ENCODE assay signal across 16 cellular contexts in genomic region chr5:102901821-102902448, GRCh38.
DNase-seq lines count a peak whose midpoint lies in the region; TF ChIP-seq lines count a peak whose summit lies in the region.
"Had no signal": no experiment of that assay in that cellular context is flagged by ENCODE, and none has a peak within 500 bp of the region (broad histone marks: within the 10 kb centered on the region; RNA-seq: fewer than 3 reads in every experiment).

No MANE protein-coding gene starts in this region.

- H3K27me3 ChIP-seq in HAP-1 (ENCODE audit: low read depth): no peaks in the 10 kb centered on the region
- H3K27me3 ChIP-seq: sigmoid colon, SJCRH30, vagina had no signal

- BruUV-seq in Calu3 (replicated peaks; lab: Mats Ljungman, UMichigan): no TSS peak

- H3K9me3 ChIP-seq in HAP-1: no peaks in the 10 kb centered on the region
- H3K9me3 ChIP-seq: sigmoid colon, SJCRH30, vagina had no signal

- TF ChIP-seq CTCF in AG10803 (conservative IDR thresholded peaks at IDR 0.05; ENCODE audit: low read length) (no peak), foreskin fibroblast (IDR thresholded peaks at IDR 0.05; ENCODE audit: low read depth, low read length) (no peak), Calu3 (IDR thresholded peaks at IDR 0.05; ENCODE audit: unreplicated experiment) (no peak)

- in situ Hi-C loops in HAP-1 (cut with MboI; ENCODE audit: low sequenced_read_pairs): no loop called here

- no peak overlapping the region for H3K4me3 Mint-ChIP-seq in Calu3 (ENCODE audit: low read depth, unreplicated experiment)
- H3K4me3 Mint-ChIP-seq: CD8-positive, alpha-beta memory T cell; T-helper 2 cell treated with Interferon-gamma antibody and Interleukin-4, amounts not matched to agents 5 μg/mL and 100 μg/mL, for 36 hours had no signal

- H3K9me3 Mint-ChIP-seq in Calu3 (ENCODE audit: low read depth, unreplicated experiment): no peaks in the 10 kb centered on the region
- H3K9me3 Mint-ChIP-seq: T-helper 2 cell treated with Interferon-gamma antibody and Interleukin-4, amounts not matched to agents 5 μg/mL and 100 μg/mL, for 36 hours had no signal

- H3K27ac Mint-ChIP-seq in Calu3 (ENCODE audit: unreplicated experiment): no peak overlapping the region
- H3K27ac Mint-ChIP-seq: T-helper 2 cell treated with Interferon-gamma antibody and Interleukin-4, amounts not matched to agents 5 μg/mL and 100 μg/mL, for 36 hours had no signal

- no peaks in the 10 kb centered on the region for H3K36me3 ChIP-seq in HAP-1 (replicated peaks)
- H3K36me3 ChIP-seq: sigmoid colon, vagina had no signal

- no peak overlapping the region for H3K4me3 ChIP-seq in AG10803 (ENCODE audit: low read length)
- H3K4me3 ChIP-seq in HAP-1: no peak overlapping the region
- no peak overlapping the region for H3K4me3 ChIP-seq in foreskin fibroblast (ENCODE audit: low read depth in 1 of 2, low read length in 2 of 2)
- H3K4me3 ChIP-seq: sigmoid colon, SJCRH30, vagina had no signal

- H3K36me3 Mint-ChIP-seq in Calu3 (ENCODE audit: insufficient read depth, unreplicated experiment): no peaks in the 10 kb centered on the region

- intact Hi-C loops in Calu3 (cut with micrococcal nuclease; ENCODE audit: unreplicated experiment): no loop called here

- DNase-seq in AG10803 (ENCODE audit: low read depth) (peak; percentile 37), HAP-1 (ENCODE audit: low spot score in 2 of 2) (peak; percentile 66 to 94), RPMI7951 (ENCODE audit: low read depth) (peak; percentile 37), foreskin fibroblast (peak; percentile 6 to 39), NCI-H82 treated with DMSO at 0.1 percent for 48 hours (lab: John Stamatoyannopoulos, UW; ENCODE audit: unreplicated experiment) (no peak), NCI-H2081 treated with DMSO at 0.1 percent for 48 hours (lab: John Stamatoyannopoulos, UW) (no peak), Calu3 (no peak)
- DNase-seq in stimulated activated CD4-positive, alpha-beta T cell treated with anti-CD3 and anti-CD28 coated beads, Interleukin-2, amount 100 ng/mL, for 48 hours: no peak
- DNase-seq: amniotic stem cell; CD8-positive, alpha-beta memory T cell; NCI-H226; sigmoid colon; stimulated activated CD4-positive, alpha-beta T cell treated with anti-CD3 and anti-CD28 coated beads, Interleukin-1b, Interleukin-23, amount 100 ng/mL, for 48 hours had no signal

- peaks cover 17% of the 10 kb centered on the region for H3K4me1 ChIP-seq in HAP-1
- H3K4me1 ChIP-seq: vagina had no signal

- CTCF ChIA-PET in Calu3 (lab: Charles Lee): no interaction called here

- H3K4me1 Mint-ChIP-seq in Calu3 (ENCODE audit: low read depth, unreplicated experiment): peaks cover 10% of the 10 kb centered on the region

- no peaks in the 10 kb centered on the region for H3K27me3 Mint-ChIP-seq in Calu3 (ENCODE audit: unreplicated experiment)
- H3K27me3 Mint-ChIP-seq: CD8-positive, alpha-beta memory T cell had no signal

Comparison
In these comparisons a context has a peak if more than half of its experiments do, and no peak if none do; other contexts are left out.
1. DNase-seq: peak in AG10803 (single experiment), HAP-1 (2 of 2), RPMI7951 (single experiment) and foreskin fibroblast (2 of 2); none in NCI-H82 treated with DMSO at 0.1 percent for 48 hours (single experiment), stimulated activated CD4-positive, alpha-beta T cell treated with anti-CD3 and anti-CD28 coated beads, Interleukin-2, amount 100 ng/mL, for 48 hours (0 of 2), NCI-H2081 treated with DMSO at 0.1 percent for 48 hours (single experiment) and Calu3 (single experiment).